In genomic region chrX:41921492-41922124, GRCh38 we compare ENCODE assay signal across 8 cellular contexts. TPM values are rescaled to one million over a fixed set of nuclear protein-coding genes. Genes with fewer than 3 reads are reported as not detected.
DNase-seq lines count a peak whose midpoint lies in the region; ATAC-seq and TF ChIP-seq lines count a peak whose summit lies in the region.

No MANE protein-coding gene starts in this region.

- peak overlapping the region in 3 of 4 donors; percentile 46 to 81 (median 68) for H3K4me3 ChIP-seq in transverse colon

- intact Hi-C loops in transverse colon (cut with DNase I; ENCODE audit: low total_unique reads) = no loop called here

- POLR2A ChIA-PET in activated naive CD8-positive, alpha-beta T cell treated with anti-CD3 and anti-CD28 coated beads, Interleukin-2, amount 10 ng/mL, durations not matched to agents 7 days and 5 days (lab: Charles Lee) = interaction anchor here (0.7 to 1.5 kb wide), 3 partner anchors 12 to 124 kb away, joined by 3 to 9 read pairs (median 5); no protein-coding TSS in a partner anchor

- peak; percentile 18 for DNase-seq in G401 (ENCODE audit: low spot score)
- peak; percentile 58 for DNase-seq in KBM-7
- DNase-seq in activated naive CD8-positive, alpha-beta T cell treated with anti-CD3 and anti-CD28 coated beads, Interleukin-2, amount 10 ng/mL, durations not matched to agents 7 days and 5 days = no peak
- peak; percentile 39 for DNase-seq in kidney tubule cell (ENCODE audit: low spot score)
- DNase-seq in transverse colon = no peak
- no peak for DNase-seq in activated CD8-positive, alpha-beta memory T cell treated with anti-CD3 and anti-CD28 coated beads, Interleukin-2, amount 50 U/mL, for 48 hours

- H3K36me3 ChIP-seq in transverse colon = no peaks in the 10 kb centered on the region

- H3K4me3 Mint-ChIP-seq in activated naive CD8-positive, alpha-beta T cell treated with anti-CD3 and anti-CD28 coated beads, Interleukin-2, amount 10 ng/mL, durations not matched to agents 7 days and 5 days = peak overlapping the region; percentile 86

- no peaks in the 10 kb centered on the region for H3K36me3 Mint-ChIP-seq in activated naive CD8-positive, alpha-beta T cell treated with anti-CD3 and anti-CD28 coated beads, Interleukin-2, amount 10 ng/mL, durations not matched to agents 7 days and 5 days

- no peaks in the 10 kb centered on the region for H3K9me3 Mint-ChIP-seq in activated naive CD8-positive, alpha-beta T cell treated with anti-CD3 and anti-CD28 coated beads, Interleukin-2, amount 10 ng/mL, durations not matched to agents 7 days and 5 days

- peak overlapping the region; percentile 88 for H3K27ac Mint-ChIP-seq in activated naive CD8-positive, alpha-beta T cell treated with anti-CD3 and anti-CD28 coated beads, Interleukin-2, amount 10 ng/mL, durations not matched to agents 7 days and 5 days

- 0 to 33% methylated on average over 4 of the region's 4 CpGs for WGBS in transverse colon (ENCODE audit: low coverage in 1 of 2), 2 donors

- peak overlapping the region; percentile 88 to 95 (median 94) for H3K27ac ChIP-seq in transverse colon

- peak; percentile 5 for ATAC-seq in activated naive CD8-positive, alpha-beta T cell treated with anti-CD3 and anti-CD28 coated beads, Interleukin-2, amount 10 ng/mL, durations not matched to agents 7 days and 5 days (ENCODE audit: low read depth)
- no peak for ATAC-seq in HG02981 (IDR thresholded peaks at IDR 0.05; ENCODE audit: unreplicated experiment)
- ATAC-seq in HG02623 (IDR thresholded peaks at IDR 0.05; ENCODE audit: unreplicated experiment) = no peak

- in situ Hi-C loops in G401 (cut with HindIII; ENCODE audit: low sequenced_read_pairs) (no loop called here), KBM-7 (cut with MboI; ENCODE audit: low pct_unique_long_range_greater_than_20kb, low sequenced_read_pairs) (no loop called here), transverse colon (cut with MboI; ENCODE audit: low pct_ligation_motif_present in 1 of 4, low pct_unique_long_range_greater_than_20kb in 1 of 4, low sequenced_read_pairs in 3 of 4) (no loop called here)

- H3K4me1 ChIP-seq in transverse colon = peaks cover 0 to 17% (median under 1%) of the 10 kb centered on the region in 4 donors

- H3K27me3 ChIP-seq in transverse colon = no peaks in the 10 kb centered on the region

- H3K4me1 Mint-ChIP-seq in activated naive CD8-positive, alpha-beta T cell treated with anti-CD3 and anti-CD28 coated beads, Interleukin-2, amount 10 ng/mL, durations not matched to agents 7 days and 5 days = peaks cover 29% of the 10 kb centered on the region

- TF ChIP-seq POLR2A in transverse colon (IDR thresholded peaks at IDR 0.05) = no peak

- no peak for TF ChIP-seq EP300 in transverse colon (IDR thresholded peaks at IDR 0.05; ENCODE audit: low read depth)

- H3K27me3 Mint-ChIP-seq in activated naive CD8-positive, alpha-beta T cell treated with anti-CD3 and anti-CD28 coated beads, Interleukin-2, amount 10 ng/mL, durations not matched to agents 7 days and 5 days = no peaks in the 10 kb centered on the region

- TF ChIP-seq CTCF in transverse colon (IDR thresholded peaks at IDR 0.05) = no peak

- H3K9me3 ChIP-seq in transverse colon = no peaks in the 10 kb centered on the region

RNA-seq across cellular contexts. Expression of gene CASK, which starts 1.7 kb away (rescaled TPM):
- 13.1 and 43.2 TPM in 2 replicates for total RNA-seq in G401 (2014; rRNA removed; shearing (Covaris generic))
- total RNA-seq in activated naive CD8-positive, alpha-beta T cell treated with anti-CD3 and anti-CD28 coated beads, Interleukin-2, amount 10 ng/mL, durations not matched to agents 7 days and 5 days = 10 to 100 TPM; 52.1 to 53.8 TPM
- 10 to 100 TPM; 26.6 to 86.1 (median 56.3) TPM for total RNA-seq in transverse colon

Comparison
In these comparisons a context has a peak if more than half of its experiments do, and no peak if none do; other contexts are left out.
1. DNase-seq: peak in G401 (single experiment), KBM-7 (single experiment) and kidney tubule cell (single experiment); none in activated naive CD8-positive, alpha-beta T cell treated with anti-CD3 and anti-CD28 coated beads, Interleukin-2, amount 10 ng/mL, durations not matched to agents 7 days and 5 days (single experiment), transverse colon (single experiment) and activated CD8-positive, alpha-beta memory T cell treated with anti-CD3 and anti-CD28 coated beads, Interleukin-2, amount 50 U/mL, for 48 hours (single experiment).